In genomic region chrX:118226060-118226428, GRCh38 we compare ENCODE assay signal across 7 cellular contexts.
A peak's percentile ranks its signal among the peaks of the same experiment; 100 is the strongest.
DNase-seq lines count a peak whose midpoint lies in the region; ATAC-seq, FAIRE-seq and TF ChIP-seq lines count a peak whose summit lies in the region.

No MANE protein-coding gene starts in this region.

- WGBS in H9 (ENCODE audit: extremely low coverage, insufficient read length, low lambda C conversion rate), result no CpG with 5 or more reads among the region's 1 CpG

- H3K4ac ChIP-seq in H9 (ENCODE audit: low read depth, low read length), result no peak overlapping the region

- H2AK5ac ChIP-seq in H9 (ENCODE audit: insufficient read length, low read length), result no peak overlapping the region

- H3K27me3 Mint-ChIP-seq in H9 (ENCODE audit: low read depth) (no peaks in the 10 kb centered on the region; the same call in 1 of the 2 replicates), osteocyte (ENCODE audit: unreplicated experiment) (no peaks in the 10 kb centered on the region)

- H4K91ac ChIP-seq in H9 (ENCODE audit: insufficient read length, low read depth, low read length), result no peak overlapping the region

- H3K27ac ChIP-seq in H9 (ENCODE audit: insufficient read length, low read depth, low read length), result no peak overlapping the region

- H2BK20ac ChIP-seq in H9 (ENCODE audit: low read depth, low read length, poor library complexity, severe bottlenecking), result no peak overlapping the region

- H3K27ac Mint-ChIP-seq in H9, result no peak overlapping the region
- no peak overlapping the region for H3K27ac Mint-ChIP-seq in osteocyte (ENCODE audit: unreplicated experiment)

- FAIRE-seq in bronchial epithelial cell (lab: Jason Lieb, UNC), result no peak

- no peaks in the 10 kb centered on the region for H3K4me1 ChIP-seq in H9 (ENCODE audit: insufficient read depth, low read length)

- peaks cover 8% of the 10 kb centered on the region for H3K9me3 ChIP-seq in H9 (ENCODE audit: control insufficient read depth, low read depth, low read length)

- TF ChIP-seq CTCF in H9 (conservative IDR thresholded peaks at IDR 0.05) (peak; percentile 52), bronchial epithelial cell (IDR thresholded peaks at IDR 0.05; ENCODE audit: insufficient read depth, low read length, severe bottlenecking) (peak; percentile 28), osteocyte (IDR thresholded peaks at IDR 0.05) (peak; percentile 44)

- TF ChIP-seq POLR2A in GM18505 (IDR thresholded peaks at IDR 0.05; ENCODE audit: borderline replicate concordance, extremely low read depth, insufficient read depth, insufficient read length), result no peak

- no peaks in the 10 kb centered on the region for H3K36me3 ChIP-seq in bronchial epithelial cell (ENCODE audit: control insufficient read depth, insufficient read depth, low read length)

- H2BK12ac ChIP-seq in H9 (ENCODE audit: insufficient read length, low read depth, low read length), result no peak overlapping the region

- no peak overlapping the region for H2BK5ac ChIP-seq in H9 (ENCODE audit: insufficient read length, low read length)

- no peak overlapping the region for H4K5ac ChIP-seq in H9 (ENCODE audit: insufficient read length, low read depth, low read length)

- H3K27me3 ChIP-seq in H9 (ENCODE audit: insufficient read depth, low read length), result no peaks in the 10 kb centered on the region
- no peaks in the 10 kb centered on the region for H3K27me3 ChIP-seq in bronchial epithelial cell (ENCODE audit: control insufficient read depth, insufficient read depth, low read length)

- H3K23ac ChIP-seq in H9 (ENCODE audit: insufficient read length, low read depth, low read length), result no peak overlapping the region

- no peaks in the 10 kb centered on the region for H3K79me1 ChIP-seq in H9 (ENCODE audit: insufficient read depth, low read depth, low read length, poor library complexity, severe bottlenecking)

- H2BK120ac ChIP-seq in H9 (ENCODE audit: low read depth, low read length, poor library complexity, severe bottlenecking), result no peak overlapping the region

- H3K4me3 Mint-ChIP-seq in H9 (no peak overlapping the region), osteocyte (ENCODE audit: unreplicated experiment) (no peak overlapping the region)

- H3K4me3 ChIP-seq in bronchial epithelial cell (ENCODE audit: low read depth, low read length), result no peak overlapping the region

- no peaks in the 10 kb centered on the region for H4K20me1 ChIP-seq in H9 (ENCODE audit: control insufficient read depth, insufficient read depth, insufficient read length)

- intact Hi-C loops in posterior vena cava (cut with DNase I), result no loop called here

- no peaks in the 10 kb centered on the region for H3K23me2 ChIP-seq in H9 (ENCODE audit: insufficient read length, low read depth, low read length, poor library complexity, severe bottlenecking)

- H4K8ac ChIP-seq in H9 (replicated peaks; ENCODE audit: insufficient read length, low read depth, low read length), result no peak overlapping the region

- H3K18ac ChIP-seq in H9 (ENCODE audit: insufficient read length, low read depth, low read length), result no peak overlapping the region

- no peak overlapping the region for H2AFZ ChIP-seq in H9 (ENCODE audit: low read length)

- H3K4me1 Mint-ChIP-seq in H9, result no peaks in the 10 kb centered on the region
- peaks cover 4% of the 10 kb centered on the region for H3K4me1 Mint-ChIP-seq in osteocyte (ENCODE audit: unreplicated experiment)

- H3K36me3 Mint-ChIP-seq in H9 (ENCODE audit: insufficient read depth in 1 of 3, low read depth in 3 of 3) (no peaks in the 10 kb centered on the region), osteocyte (ENCODE audit: unreplicated experiment) (no peaks in the 10 kb centered on the region)

- no peaks in the 10 kb centered on the region for H3K79me2 ChIP-seq in H9 (ENCODE audit: insufficient read depth, low read length)

- no peak overlapping the region for H3K14ac ChIP-seq in H9 (ENCODE audit: insufficient read depth, low read length)

- no peak for DNase-seq in H9
- DNase-seq in NCI-H1436 (lab: John Stamatoyannopoulos, UW), result peak; percentile 54
- peak; percentile 45 for DNase-seq in bronchial epithelial cell (ENCODE audit: low read depth)
- DNase-seq in osteocyte (ENCODE audit: extremely low spot score, unreplicated experiment), result no peak
- DNase-seq in posterior vena cava (ENCODE audit: low spot score), result no peak
- DNase-seq in NCI-H2196 treated with DMSO at 0.1 percent for 48 hours (lab: John Stamatoyannopoulos, UW; ENCODE audit: unreplicated experiment), result no peak

- peak; percentile 80 for ATAC-seq in GM18505 (IDR thresholded peaks at IDR 0.05; ENCODE audit: unreplicated experiment)

- no peak overlapping the region for H3K9ac ChIP-seq in H9 (ENCODE audit: extremely low read depth, insufficient read length, low read length)

- H2BK15ac ChIP-seq in H9 (ENCODE audit: low read depth, low read length), result no peak overlapping the region

- no peak overlapping the region for H3K56ac ChIP-seq in H9 (ENCODE audit: insufficient read length, low read depth, low read length)

- H3K4me2 ChIP-seq in H9 (ENCODE audit: insufficient read depth, insufficient read length, low read length), result no peak overlapping the region

- peaks cover 0 to 50% of the 10 kb centered on the region in 2 experiments; a peak in 2 of 5 replicates for H3K9me3 Mint-ChIP-seq in H9
- no peaks in the 10 kb centered on the region for H3K9me3 Mint-ChIP-seq in osteocyte (ENCODE audit: unreplicated experiment)

- H3T11ph ChIP-seq in H9 (ENCODE audit: low read length), result no peak overlapping the region

Comparison
In these comparisons a context has a peak if more than half of its experiments do, and no peak if none do; other contexts are left out.
1. DNase-seq: peak in NCI-H1436 (single experiment) and bronchial epithelial cell (single experiment); none in H9 (single experiment), osteocyte (single experiment), posterior vena cava (single experiment) and NCI-H2196 treated with DMSO at 0.1 percent for 48 hours (single experiment).
2. Peak in every context shown above with its lines, with median percentiles within 50 percentile points of each other: CTCF ChIP-seq.